ENCODE assay signal across 11 cellular contexts in genomic region chr17:10171581-10171981, GRCh38. TPM values are rescaled to one million over a fixed set of nuclear protein-coding genes. Genes with fewer than 3 reads are reported as not detected.
A peak's percentile ranks its signal among the peaks of the same experiment; 100 is the strongest.
DNase-seq lines count a peak whose midpoint lies in the region; ATAC-seq, FAIRE-seq and TF ChIP-seq lines count a peak whose summit lies in the region.
"Had no signal": no experiment of that assay in that cellular context is flagged by ENCODE, and none has a peak within 500 bp of the region (broad histone marks: within the 10 kb centered on the region; RNA-seq: fewer than 3 reads in every experiment).

No MANE protein-coding gene starts in this region.

- H2AFZ ChIP-seq in smooth muscle cell (ENCODE audit: low read depth): no peak overlapping the region

- H3K9ac ChIP-seq in smooth muscle cell (ENCODE audit: low read depth): peak overlapping the region; percentile 16

- intact Hi-C loops in esophagus muscularis mucosa (cut with DNase I): no loop called here

- TF ChIP-seq CTCF in esophagus muscularis mucosa (IDR thresholded peaks at IDR 0.05) (no peak), smooth muscle cell (IDR thresholded peaks at IDR 0.05; ENCODE audit: borderline replicate concordance, insufficient read depth, poor library complexity, severe bottlenecking) (no peak)

- FAIRE-seq in GM12892 (lab: Jason Lieb, UNC): peak; percentile 86

- H3K4me1 ChIP-seq in esophagus muscularis mucosa (peaks cover 13 to 25% (median 24%) of the 10 kb centered on the region in 4 donors), smooth muscle cell (ENCODE audit: low read depth) (peaks cover 19% of the 10 kb centered on the region)

- no peak for TF ChIP-seq EP300 in esophagus muscularis mucosa (IDR thresholded peaks at IDR 0.05)

- 52% methylated on average over 6 of the region's 6 CpGs for WGBS in esophagus muscularis mucosa
- WGBS in smooth muscle cell (ENCODE audit: low lambda C conversion rate): 13% methylated on average over 6 of the region's 6 CpGs

- peak overlapping the region; percentile 77 for H3K4me2 ChIP-seq in smooth muscle cell

- ATAC-seq in HG03378 (IDR thresholded peaks at IDR 0.05; ENCODE audit: unreplicated experiment) (peak; percentile 42), GM18519 (IDR thresholded peaks at IDR 0.05; ENCODE audit: low FRiP score, unreplicated experiment) (no peak)

- peaks cover 48% of the 10 kb centered on the region for H4K20me1 ChIP-seq in smooth muscle cell (ENCODE audit: low read depth)

- no peak for DNase-seq in GM12892 (ENCODE audit: insufficient read length)
- DNase-seq in esophagus muscularis mucosa (ENCODE audit: extremely low spot score): no peak
- DNase-seq in smooth muscle cell (lab: John Stamatoyannopoulos, UW; ENCODE audit: unreplicated experiment): no peak
- no peak for DNase-seq in NCI-H1092 (lab: John Stamatoyannopoulos, UW)
- no peak for DNase-seq in NCI-H226
- DNase-seq: activated effector memory CD4-positive, alpha-beta T cell treated with Interleukin-2 at 50 U/mL for 16 hours; DMS79; NCI-H2171 treated with DMSO at 0.1 percent for 48 hours had no signal

- H3K9me3 ChIP-seq in esophagus muscularis mucosa (no peaks in the 10 kb centered on the region), smooth muscle cell (replicated peaks; ENCODE audit: low read depth) (no peaks in the 10 kb centered on the region)

- TF ChIP-seq POLR2A in GM12892 (IDR thresholded peaks at IDR 0.05; ENCODE audit: low read depth, low read length): no peak
- no peak for TF ChIP-seq POLR2A in esophagus muscularis mucosa (IDR thresholded peaks at IDR 0.05; ENCODE audit: low read depth)

- H3K27ac ChIP-seq in esophagus muscularis mucosa (replicated peaks in 1 of 4): peak overlapping the region in 3 of 4 donors; percentile 42 to 52 (median 48)
- H3K27ac ChIP-seq in smooth muscle cell (ENCODE audit: low read depth): peak overlapping the region; percentile 86
- H3K27ac ChIP-seq: VCaP had no signal

- no peaks in the 10 kb centered on the region for H3K36me3 ChIP-seq in esophagus muscularis mucosa
- H3K36me3 ChIP-seq in smooth muscle cell (ENCODE audit: low read depth): no peaks in the 10 kb centered on the region

- peaks cover 7% of the 10 kb centered on the region for H3F3A ChIP-seq in smooth muscle cell (ENCODE audit: low read depth)

- H3K79me2 ChIP-seq in smooth muscle cell (ENCODE audit: low read depth): peaks cover 68% of the 10 kb centered on the region

- no peak overlapping the region for H3K4me3 ChIP-seq in esophagus muscularis mucosa
- peak overlapping the region; percentile 12 for H3K4me3 ChIP-seq in smooth muscle cell

- H3K27me3 ChIP-seq in esophagus muscularis mucosa (peaks cover 0 to 5% (median 0%) of the 10 kb centered on the region in 4 donors), smooth muscle cell (ENCODE audit: low read depth) (no peaks in the 10 kb centered on the region)

RNA-seq across cellular contexts. Expression of gene GAS7, which starts 26.8 kb away (rescaled TPM):
- polyA plus RNA-seq in GM12892 (2012; ENCODE audit: missing spikeins): 24.4 TPM
- total RNA-seq in esophagus muscularis mucosa: 100 to 1,000 TPM in 1 of 4 donors, 10 to 100 TPM in 3; 77.3 to 124 (median 86.7) TPM
- 103 and 127 TPM in 2 replicates for total RNA-seq in smooth muscle cell
- 73.9 and 86.8 TPM in 2 replicates for polyA plus RNA-seq in smooth muscle cell
